8 cellular contexts compared by ENCODE assay signal in genomic region chr6:147201885-147202515, GRCh38. TPM values are rescaled to one million over a fixed set of nuclear protein-coding genes. Genes with fewer than 3 reads are reported as not detected.
A peak's percentile ranks its signal among the peaks of the same experiment; 100 is the strongest.
DNase-seq lines count a peak whose midpoint lies in the region; ATAC-seq and TF ChIP-seq lines count a peak whose summit lies in the region.

No MANE protein-coding gene starts in this region.

- peaks cover 10% of the 10 kb centered on the region for H3K4me1 ChIP-seq in A673 (ENCODE audit: insufficient read depth, low read length, poor library complexity, severe bottlenecking)
- peaks cover 26% of the 10 kb centered on the region for H3K4me1 ChIP-seq in Karpas-422 (ENCODE audit: low read length)

- POLR2A ChIA-PET in A673 (lab: Charles Lee; ENCODE audit: low non-redundant PET) = interaction anchor here (0.6 kb wide), 1 partner anchor 15 kb away, joined by 4 read pairs; no protein-coding TSS in a partner anchor

- peak overlapping the region; percentile 90 for H3K4me3 ChIP-seq in A673 (ENCODE audit: low read depth, low read length, poor library complexity, severe bottlenecking)
- peak overlapping the region; percentile 88 for H3K4me3 ChIP-seq in Karpas-422 (ENCODE audit: low read length)
- peak overlapping the region; percentile 88 for H3K4me3 ChIP-seq in epithelial cell of esophagus (ENCODE audit: low read length)

- H3K4me2 ChIP-seq in Karpas-422 (ENCODE audit: low read depth, low read length, poor library complexity, severe bottlenecking) = peak overlapping the region; percentile 91

- no peaks in the 10 kb centered on the region for H3K9me3 Mint-ChIP-seq in T-helper 1 cell treated with Interleukin-12 subunit alpha and Interleukin-12 subunit beta and Interleukin-4 antibody, amounts not matched to agents 30 μg/mL and 1 μg/mL, for 36 hours
- H3K9me3 Mint-ChIP-seq in natural killer cell = no peaks in the 10 kb centered on the region

- peak overlapping the region; percentile 46 for H3K9ac ChIP-seq in Karpas-422 (ENCODE audit: low read length)

- ATAC-seq in natural killer cell = no peak
- no peak for ATAC-seq in HG03097 (IDR thresholded peaks at IDR 0.05; ENCODE audit: low FRiP score, unreplicated experiment)
- ATAC-seq in HG03039 (IDR thresholded peaks at IDR 0.05; ENCODE audit: unreplicated experiment) = no peak

- no TSS peak for BruUV-seq in A673 (replicated peaks; lab: Mats Ljungman, UMichigan)

- peak overlapping the region; percentile 90 for H2AFZ ChIP-seq in Karpas-422 (ENCODE audit: low read length)

- H3K36me3 ChIP-seq in A673 (ENCODE audit: insufficient read depth, low read length, poor library complexity, severe bottlenecking) (no peaks in the 10 kb centered on the region), Karpas-422 (ENCODE audit: insufficient read depth, low read length) (no peaks in the 10 kb centered on the region)

- H3K4me1 Mint-ChIP-seq in T-helper 1 cell treated with Interleukin-12 subunit alpha and Interleukin-12 subunit beta and Interleukin-4 antibody, amounts not matched to agents 30 μg/mL and 1 μg/mL, for 36 hours (ENCODE audit: low read depth) = peaks cover 27% of the 10 kb centered on the region
- peaks cover 35 to 36% of the 10 kb centered on the region in 2 donors for H3K4me1 Mint-ChIP-seq in natural killer cell

- CTCF ChIA-PET in A673 (lab: Charles Lee) = no interaction called here

- H3K27ac Mint-ChIP-seq in T-helper 1 cell treated with Interleukin-12 subunit alpha and Interleukin-12 subunit beta and Interleukin-4 antibody, amounts not matched to agents 30 μg/mL and 1 μg/mL, for 36 hours = peak overlapping the region; percentile 95
- H3K27ac Mint-ChIP-seq in natural killer cell = peak overlapping the region; percentile 92

- no peaks in the 10 kb centered on the region for H4K20me1 ChIP-seq in Karpas-422 (ENCODE audit: insufficient read depth, low read depth, low read length)

- peaks cover 33% of the 10 kb centered on the region for H3K79me2 ChIP-seq in Karpas-422 (ENCODE audit: low read length)

- peaks cover 3% of the 10 kb centered on the region for H3K36me3 Mint-ChIP-seq in T-helper 1 cell treated with Interleukin-12 subunit alpha and Interleukin-12 subunit beta and Interleukin-4 antibody, amounts not matched to agents 30 μg/mL and 1 μg/mL, for 36 hours (ENCODE audit: low read depth)
- H3K36me3 Mint-ChIP-seq in natural killer cell = no peaks in the 10 kb centered on the region

- H3K9me3 ChIP-seq in A673 (ENCODE audit: low read depth, low read length, poor library complexity, severe bottlenecking) (no peaks in the 10 kb centered on the region), Karpas-422 (ENCODE audit: low read length) (no peaks in the 10 kb centered on the region)

- DNase-seq in A673 (ENCODE audit: low spot score) = no peak
- DNase-seq in GM10266 (ENCODE audit: extremely low spot score) = peak; percentile 43
- DNase-seq in Karpas-422 = peak; percentile 46
- peak; percentile 54 for DNase-seq in epithelial cell of esophagus (ENCODE audit: low read depth)
- DNase-seq in natural killer cell = no peak

- peak overlapping the region; percentile 92 for H3K4me3 Mint-ChIP-seq in T-helper 1 cell treated with Interleukin-12 subunit alpha and Interleukin-12 subunit beta and Interleukin-4 antibody, amounts not matched to agents 30 μg/mL and 1 μg/mL, for 36 hours
- H3K4me3 Mint-ChIP-seq in natural killer cell = peak overlapping the region; percentile 95

- H3K9me2 ChIP-seq in Karpas-422 (replicated peaks; ENCODE audit: insufficient read depth, low read length) = no peaks in the 10 kb centered on the region

- TF ChIP-seq CTCF in A673 (conservative IDR thresholded peaks at IDR 0.05; ENCODE audit: low read depth, low read length) (no peak), GM10266 (IDR thresholded peaks at IDR 0.05; ENCODE audit: control insufficient read depth, insufficient read depth, low read depth, missing control alignments) (no peak), epithelial cell of esophagus (IDR thresholded peaks at IDR 0.05; ENCODE audit: insufficient read depth, low read depth, low read length, missing control alignments) (no peak), natural killer cell (IDR thresholded peaks at IDR 0.05) (no peak)

- H3K27ac ChIP-seq in A673 (ENCODE audit: low read depth, low read length, poor library complexity, severe bottlenecking) (no peak overlapping the region), Karpas-422 (ENCODE audit: low read length) (no peak overlapping the region)

- intact Hi-C loops in A673 (cut with micrococcal nuclease; ENCODE audit: unreplicated experiment) = loop anchor here (5.0 to 10.0 kb wide), 2 partner anchors 317 to 345 kb away; no protein-coding TSS in a partner anchor
- intact Hi-C loops in natural killer cell (cut with micrococcal nuclease) = loop anchor here (10.0 kb wide), 1 partner anchor 123 kb away; no protein-coding TSS in a partner anchor

- no peaks in the 10 kb centered on the region for H3K27me3 Mint-ChIP-seq in T-helper 1 cell treated with Interleukin-12 subunit alpha and Interleukin-12 subunit beta and Interleukin-4 antibody, amounts not matched to agents 30 μg/mL and 1 μg/mL, for 36 hours (ENCODE audit: low read depth)
- peaks cover 0 to 3% of the 10 kb centered on the region in 2 donors for H3K27me3 Mint-ChIP-seq in natural killer cell (ENCODE audit: low read depth in 2 of 2)

- H3K27me3 ChIP-seq in A673 (replicated peaks; ENCODE audit: insufficient read depth, low read depth, low read length, poor library complexity) (no peaks in the 10 kb centered on the region), Karpas-422 (ENCODE audit: low read length) (no peaks in the 10 kb centered on the region)

RNA-seq across cellular contexts. Expression of gene STXBP5, which starts 2.2 kb away (rescaled TPM):
- total RNA-seq in A673 (2021) (12.2 and 14.5 TPM in 2 replicates), natural killer cell (10 to 100 TPM; 22.9 to 43.9 (median 35.9) TPM)
- 12.1 and 30.5 TPM in 2 replicates for total RNA-seq in Karpas-422 (2014; rRNA removed; shearing (Covaris generic); ENCODE audit: low replicate concordance)

Comparison
In these comparisons a context has a peak if more than half of its experiments do, and no peak if none do; other contexts are left out.
1. DNase-seq: peak in GM10266 (single experiment), Karpas-422 (single experiment) and epithelial cell of esophagus (single experiment); none in A673 (single experiment) and natural killer cell (single experiment).
2. Peak in every context shown above with its lines, with median percentiles within 50 percentile points of each other: H3K4me3 ChIP-seq.